In genomic region chr11:1388763-1389102, GRCh38 we compare ENCODE assay signal across 8 cellular contexts. TPM values are rescaled to one million over a fixed set of nuclear protein-coding genes. Genes with fewer than 3 reads are reported as not detected.
DNase-seq lines count a peak whose midpoint lies in the region; ATAC-seq, FAIRE-seq and TF ChIP-seq lines count a peak whose summit lies in the region.

No MANE protein-coding gene starts in this region.

- H3K18ac ChIP-seq in mesenchymal stem cell (ENCODE audit: low read depth in 1 of 2, low read length in 2 of 2): peak overlapping the region; percentile 69 to 95

- RAD21 ChIA-PET in GM12878 (lab: Charles Lee; ENCODE audit: unreplicated experiment): no interaction called here

- H3K36me3 Mint-ChIP-seq in activated naive CD4-positive, alpha-beta T cell treated with anti-CD3 and anti-CD28 coated beads for 36 hours (ENCODE audit: low read depth): no peaks in the 10 kb centered on the region

- H3K79me2 ChIP-seq in GM12878 (ENCODE audit: control insufficient read depth, insufficient read depth, low read length): no peaks in the 10 kb centered on the region

- H3K9me3 Mint-ChIP-seq in activated naive CD4-positive, alpha-beta T cell treated with anti-CD3 and anti-CD28 coated beads for 36 hours: no peaks in the 10 kb centered on the region

- no peak for FAIRE-seq in GM12878 (lab: Jason Lieb, UNC)

- no peak overlapping the region for H3K23ac ChIP-seq in mesenchymal stem cell (ENCODE audit: low read length in 2 of 2)

- intact Hi-C loops in activated naive CD4-positive, alpha-beta T cell treated with anti-CD3 and anti-CD28 coated beads for 36 hours (cut with micrococcal nuclease): loop anchor here (1.0 to 10.0 kb wide), 5 partner anchors 54 to 694 kb away; partner anchors contain the start of genes DEAF1, TMEM80 and TOLLIP
- intact Hi-C loops in GM12878 (cut with micrococcal nuclease; ENCODE audit: unreplicated experiment): loop anchor here (10.0 kb wide), 1 partner anchor 84 kb away; the partner anchor contains the start of gene TOLLIP

- in situ Hi-C loops in GM12878 (cut with MboI): no loop called here

- TF ChIP-seq RAD21 in GM12878 (IDR thresholded peaks at IDR 0.05; ENCODE audit: insufficient read depth, low read depth, low read length): no peak

- H3K4ac ChIP-seq in mesenchymal stem cell (ENCODE audit: low read depth in 1 of 2, low read length in 2 of 2): peak overlapping the region; percentile 46 to 84

- CTCF ChIA-PET in activated naive CD4-positive, alpha-beta T cell treated with anti-CD3 and anti-CD28 coated beads for 36 hours (lab: Charles Lee): interaction anchor here (1.2 kb wide), 1 partner anchor 166 kb away, joined by 3 read pairs; the partner anchor contains the start of gene MUC5B
- CTCF ChIA-PET in GM12878 (lab: Yijun Ruan, JAX): no interaction called here

- H2AK5ac ChIP-seq in mesenchymal stem cell (ENCODE audit: low read length, severe bottlenecking): no peak overlapping the region

- no peaks in the 10 kb centered on the region for H3K36me3 ChIP-seq in GM12878 (ENCODE audit: control insufficient read depth in 2 of 2, insufficient read depth in 2 of 2, low read length in 1 of 2)
- peaks cover 0 to 5% of the 10 kb centered on the region in 2 experiments for H3K36me3 ChIP-seq in mesenchymal stem cell (ENCODE audit: control insufficient read depth in 1 of 2, insufficient read depth in 2 of 2, low read depth in 1 of 2, low read length in 2 of 2)
- no peaks in the 10 kb centered on the region for H3K36me3 ChIP-seq in upper lobe of left lung

- H4K20me1 ChIP-seq in GM12878 (ENCODE audit: control insufficient read depth, insufficient read depth): no peaks in the 10 kb centered on the region

- no peak overlapping the region for H3K27ac ChIP-seq in GM12878 (ENCODE audit: control insufficient read depth, insufficient read depth)
- no peak overlapping the region for H3K27ac ChIP-seq in mesenchymal stem cell (ENCODE audit: low read length, poor library complexity, severe bottlenecking)
- H3K27ac ChIP-seq in upper lobe of left lung: peak overlapping the region in 2 of 4 donors; percentile 50 to 66

- H3K4me2 ChIP-seq in GM12878 (ENCODE audit: control insufficient read depth, insufficient read depth) (peak overlapping the region; percentile 94), mesenchymal stem cell (ENCODE audit: low read length, poor library complexity, severe bottlenecking) (peak overlapping the region; percentile 98)

- no peak for TF ChIP-seq POLR2A in GM12878 (IDR thresholded peaks at IDR 0.05; ENCODE audit: low read depth, low read length)
- no peak for TF ChIP-seq POLR2A in upper lobe of left lung (IDR thresholded peaks at IDR 0.05)

- peaks cover 3% of the 10 kb centered on the region for H3K4me1 Mint-ChIP-seq in activated naive CD4-positive, alpha-beta T cell treated with anti-CD3 and anti-CD28 coated beads for 36 hours (ENCODE audit: low read depth)

- H2BK15ac ChIP-seq in mesenchymal stem cell (ENCODE audit: low read depth, poor library complexity, severe bottlenecking): no peak overlapping the region

- WGBS in GM12878 (ENCODE audit: insufficient coverage, insufficient replicate concordance, low lambda C conversion rate, missing lambda C conversion rate): 21% methylated on average over 21 of the region's 22 CpGs
- 8% methylated on average over 22 of the region's 22 CpGs for WGBS in mesenchymal stem cell
- 12% methylated on average over 18 of the region's 22 CpGs; no CpG with 5 or more reads in 1 of the 2 donors for WGBS in upper lobe of left lung, 2 donors

- POLR2A ChIA-PET in GM12878 (lab: Charles Lee): no interaction called here

- H2BK120ac ChIP-seq in mesenchymal stem cell (ENCODE audit: low read depth, low read length): no peak overlapping the region

- no peak overlapping the region for H2BK12ac ChIP-seq in mesenchymal stem cell (ENCODE audit: low read length in 2 of 2)

- BruUV-seq in GM12878 (replicated peaks; lab: Mats Ljungman, UMichigan): no TSS peak

- no peak overlapping the region for H3K27ac Mint-ChIP-seq in activated naive CD4-positive, alpha-beta T cell treated with anti-CD3 and anti-CD28 coated beads for 36 hours

- peak overlapping the region in 1 of 2 experiments; percentile 73 for H3K14ac ChIP-seq in mesenchymal stem cell (ENCODE audit: low read length in 2 of 2)

- no peaks in the 10 kb centered on the region for H3K9me3 ChIP-seq in GM12878 (replicated peaks; ENCODE audit: control insufficient read depth, insufficient read depth, low read length)
- no peaks in the 10 kb centered on the region for H3K9me3 ChIP-seq in mesenchymal stem cell (ENCODE audit: control insufficient read depth, low read length)
- no peaks in the 10 kb centered on the region for H3K9me3 ChIP-seq in upper lobe of left lung

- peak overlapping the region; percentile 90 for H4K91ac ChIP-seq in mesenchymal stem cell (ENCODE audit: low read length)

- SMC1A ChIA-PET in GM12878 (lab: Charles Lee; ENCODE audit: uncharacterized antibody, unreplicated experiment): no interaction called here

- no peak for TF ChIP-seq CTCF in GM12878 (IDR thresholded peaks at IDR 0.05 in 2 of 3, conservative IDR thresholded peaks at IDR 0.05 in 1 of 3; ENCODE audit: control insufficient read depth in 2 of 3, extremely low read depth in 1 of 3, insufficient read depth in 1 of 3, low read depth in 3 of 3, low read length in 3 of 3)
- no peak for TF ChIP-seq CTCF in upper lobe of left lung (IDR thresholded peaks at IDR 0.05)

- H3K27me3 ChIP-seq in GM12878 (replicated peaks in 1 of 2; ENCODE audit: control insufficient read depth in 2 of 2, insufficient read depth in 2 of 2, low read length in 1 of 2): peaks cover 6 to 14% of the 10 kb centered on the region in 2 experiments
- H3K27me3 ChIP-seq in mesenchymal stem cell (ENCODE audit: control insufficient read depth in 1 of 2, insufficient read depth in 1 of 2, low read length in 2 of 2): peaks cover 41 to 45% of the 10 kb centered on the region in 2 experiments
- H3K27me3 ChIP-seq in upper lobe of left lung: peaks cover 0 to 43% (median 17%) of the 10 kb centered on the region in 4 donors

- H3K9ac ChIP-seq in GM12878 (ENCODE audit: control insufficient read depth, insufficient read depth, low read length) (no peak overlapping the region), mesenchymal stem cell (ENCODE audit: low read length) (peak overlapping the region; percentile 76)

- H3K4me1 ChIP-seq in GM12878 (ENCODE audit: control insufficient read depth, insufficient read depth, low read length) (peaks cover 7% of the 10 kb centered on the region; the same call in 1 of the 2 replicates), mesenchymal stem cell (ENCODE audit: control insufficient read depth, insufficient read depth, low read depth, low read length) (peaks cover 24% of the 10 kb centered on the region), upper lobe of left lung (peaks cover 12 to 21% (median 14%) of the 10 kb centered on the region in 4 donors)

- H2BK5ac ChIP-seq in mesenchymal stem cell (ENCODE audit: low read depth, low read length, poor library complexity, severe bottlenecking): no peak overlapping the region

- no peak overlapping the region for H2AFZ ChIP-seq in GM12878 (ENCODE audit: control insufficient read depth, low read depth, low read length)
- peak overlapping the region; percentile 99 for H2AFZ ChIP-seq in mesenchymal stem cell (ENCODE audit: low read depth, low read length)

- peak overlapping the region; percentile 54 for H3K4me3 Mint-ChIP-seq in activated naive CD4-positive, alpha-beta T cell treated with anti-CD3 and anti-CD28 coated beads for 36 hours

- no peaks in the 10 kb centered on the region for H3K79me1 ChIP-seq in mesenchymal stem cell (replicated peaks; ENCODE audit: low read length, poor library complexity, severe bottlenecking)

- TF ChIP-seq EP300 in GM12878 (IDR thresholded peaks at IDR 0.05; ENCODE audit: borderline replicate concordance in 1 of 2, control insufficient read depth in 1 of 2, low read depth in 2 of 2, low read length in 2 of 2): no peak
- TF ChIP-seq EP300 in upper lobe of left lung (IDR thresholded peaks at IDR 0.05): no peak

- peaks cover 21% of the 10 kb centered on the region for H3K27me3 Mint-ChIP-seq in activated naive CD4-positive, alpha-beta T cell treated with anti-CD3 and anti-CD28 coated beads for 36 hours (ENCODE audit: low read depth)

- ATAC-seq in GM12878 (no peak), upper lobe of left lung (ENCODE audit: low FRiP score in 2 of 2) (no peak), HG03196 (IDR thresholded peaks at IDR 0.05; ENCODE audit: unreplicated experiment) (no peak), GM18511 (IDR thresholded peaks at IDR 0.05; ENCODE audit: unreplicated experiment) (no peak)

- no peak overlapping the region for H4K8ac ChIP-seq in mesenchymal stem cell (ENCODE audit: low read length)

- no peak for DNase-seq in activated naive CD4-positive, alpha-beta T cell treated with anti-CD3 and anti-CD28 coated beads for 36 hours
- DNase-seq in activated naive CD4-positive, alpha-beta T cell (lab: John Stamatoyannopoulos, UW): no peak
- no peak for DNase-seq in GM12878 (ENCODE audit: low read depth, low spot score)
- DNase-seq in mesenchymal stem cell: no peak
- DNase-seq in upper lobe of left lung: no peak
- DNase-seq in dedifferentiated amniotic fluid mesenchymal stem cell (ENCODE audit: extremely low spot score): no peak

- H3K4me3 ChIP-seq in GM12878 (peak overlapping the region; percentile 16; the same call in 1 of the 2 replicates), mesenchymal stem cell (ENCODE audit: insufficient read depth in 1 of 2, low read depth in 1 of 2, low read length in 2 of 2) (peak overlapping the region; percentile 60 to 75), upper lobe of left lung (peak overlapping the region in 3 of 4 donors; percentile 39 to 51 (median 50))

RNA-seq across cellular contexts. Expression of gene BRSK2, which starts 1.0 kb away (rescaled TPM):
- under 1 TPM; 0.17 to 0.44 TPM for total RNA-seq in activated naive CD4-positive, alpha-beta T cell treated with anti-CD3 and anti-CD28 coated beads for 36 hours
- not detected in 2 replicates for total RNA-seq in GM12878 (2013; cell fraction: nucleolus; rRNA removed)
- total RNA-seq in GM12878 (2014; rRNA removed) (not detected in 2 replicates), GM12878 (2014; rRNA removed; fragmentation: Illumina TruSeq; extraction: Trizol) (not detected in 2 replicates), GM12878 (2021) (0.13 and 0.24 TPM in 2 replicates), upper lobe of left lung (under 1 TPM in 4 of 6 donors, not detected in 2; 0.11 to 0.54 (median 0.25) TPM)
- polyA plus RNA-seq in GM12878 (2011; ENCODE audit: low read depth): not detected
- polyA plus RNA-seq in GM12878 (2011; rRNA removed) (not detected in 2 replicates), GM12878 (2014; fragmentation: Illumina TruSeq; extraction: Trizol) (not detected in 2 replicates), GM12878 (2014; fragmentation: Nextera tagmentation; extraction: Ambion mirVana) (not detected), GM12878 (2014; rRNA removed) (not detected in 2 replicates), GM12878 (2016; fragmentation: Nextera tagmentation; extraction: Ambion mirVana) (not detected)
- polyA plus RNA-seq in GM12878 (2011; cell fraction: cytosol; rRNA removed): not detected in 2 replicates
- not detected in 2 replicates for polyA plus RNA-seq in GM12878 (2011; cell fraction: nucleus; rRNA removed)
- polyA plus RNA-seq in GM12878 (2012): 0.06 TPM in 1 of 2 replicates, not detected in the other
- not detected in 2 replicates for polyA minus RNA-seq in GM12878 (2011; rRNA and poly(A)+ RNA removed)
- polyA minus RNA-seq in GM12878 (2011; cell fraction: cytosol; rRNA and poly(A)+ RNA removed): not detected in 2 replicates
- polyA minus RNA-seq in GM12878 (2011; cell fraction: nucleus; rRNA and poly(A)+ RNA removed): not detected in 2 replicates
- 1.2 TPM for polyA plus RNA-seq in mesenchymal stem cell (2013, experiment 1 of 2)
- polyA plus RNA-seq in mesenchymal stem cell (2013, experiment 2 of 2): 0.77 TPM

Comparison
In these comparisons a context has a peak if more than half of its experiments do, and no peak if none do; other contexts are left out.
1. H3K4me3 ChIP-seq: peak in every context shown above with its lines; median percentile 68 in mesenchymal stem cell; 50 in upper lobe of left lung; 16 in GM12878.